Comparison of ENCODE assay signal across 16 cellular contexts in genomic region chr1:25128168-25128621, GRCh38.
A peak's percentile ranks its signal among the peaks of the same experiment; 100 is the strongest.
DNase-seq lines count a peak whose midpoint lies in the region; ATAC-seq, FAIRE-seq and TF ChIP-seq lines count a peak whose summit lies in the region.
"Had no signal": no experiment of that assay in that cellular context is flagged by ENCODE, and none has a peak within 500 bp of the region (broad histone marks: within the 10 kb centered on the region; RNA-seq: fewer than 3 reads in every experiment).

No MANE protein-coding gene starts in this region.

- no peaks in the 10 kb centered on the region for H3K9me3 ChIP-seq in Karpas-422 (ENCODE audit: low read length)
- no peaks in the 10 kb centered on the region for H3K9me3 ChIP-seq in neutrophil
- H3K9me3 ChIP-seq: esophagus squamous epithelium had no signal

- H3K27me3 ChIP-seq in Karpas-422 (ENCODE audit: low read length), result no peaks in the 10 kb centered on the region
- no peaks in the 10 kb centered on the region for H3K27me3 ChIP-seq in neutrophil

- H3K9ac ChIP-seq in Karpas-422 (ENCODE audit: low read length), result peak overlapping the region; percentile 11; the same call in 1 of the 2 replicates

- H3K4me1 ChIP-seq in Karpas-422 (ENCODE audit: low read length), result peaks cover 10% of the 10 kb centered on the region
- peaks cover 47 to 49% of the 10 kb centered on the region in 2 experiments for H3K4me1 ChIP-seq in neutrophil (ENCODE audit: control insufficient read depth in 1 of 2, insufficient read depth in 1 of 2, low read depth in 1 of 2, low read length in 1 of 2)
- H3K4me1 ChIP-seq: esophagus squamous epithelium had no signal

- peak overlapping the region; percentile 26 for H3K4me2 ChIP-seq in Karpas-422 (ENCODE audit: low read depth, low read length, poor library complexity, severe bottlenecking)
- H3K4me2 ChIP-seq: PC-9 had no signal

- H4K20me1 ChIP-seq in Karpas-422 (ENCODE audit: insufficient read depth, low read depth, low read length), result no peaks in the 10 kb centered on the region

- no peak for FAIRE-seq in D721Med (lab: Jason Lieb, UNC)
- FAIRE-seq: G401.6, small intestine had no signal

- H3K79me2 ChIP-seq in Karpas-422 (ENCODE audit: low read length), result no peaks in the 10 kb centered on the region

- no peaks in the 10 kb centered on the region for H3K36me3 ChIP-seq in Karpas-422 (ENCODE audit: insufficient read depth, low read length)
- H3K36me3 ChIP-seq in neutrophil, result no peaks in the 10 kb centered on the region
- H3K36me3 ChIP-seq: esophagus squamous epithelium had no signal

- no peak overlapping the region for H3K27ac ChIP-seq in Karpas-422 (ENCODE audit: low read length)
- peak overlapping the region; percentile 46 for H3K27ac ChIP-seq in neutrophil
- H3K27ac ChIP-seq: esophagus squamous epithelium, PC-9 had no signal

- H3K9me2 ChIP-seq in Karpas-422 (replicated peaks; ENCODE audit: insufficient read depth, low read length), result no peaks in the 10 kb centered on the region

- TF ChIP-seq CTCF in neutrophil (IDR thresholded peaks at IDR 0.05), result no peak
- TF ChIP-seq CTCF in D721Med (IDR thresholded peaks at IDR 0.05; ENCODE audit: insufficient read depth, missing control alignments), result no peak

- peak overlapping the region; percentile 3; the same call in 1 of the 2 replicates for H2AFZ ChIP-seq in Karpas-422 (ENCODE audit: low read length)
- H2AFZ ChIP-seq: PC-9 had no signal

- ATAC-seq in GM19023 (IDR thresholded peaks at IDR 0.05; ENCODE audit: unreplicated experiment), result peak; percentile 66
- peak; percentile 54 for ATAC-seq in GM21786 (IDR thresholded peaks at IDR 0.05; ENCODE audit: unreplicated experiment)
- ATAC-seq: HCT116 had no signal

- no peak overlapping the region; the same call in 1 of the 2 replicates for H3K4me3 ChIP-seq in Karpas-422 (ENCODE audit: low read length)
- H3K4me3 ChIP-seq in neutrophil (ENCODE audit: low read depth in 1 of 2, low read length in 1 of 2), result no peak overlapping the region
- H3K4me3 ChIP-seq: esophagus squamous epithelium, PC-9 had no signal

- DNase-seq in Karpas-422 (no peak), cortex of kidney (lab: John Stamatoyannopoulos, UW) (no peak), NCI-H1436 (lab: John Stamatoyannopoulos, UW) (no peak), D721Med (ENCODE audit: insufficient read length, low spot score) (no peak)
- DNase-seq: CD4-positive, CD25-positive, alpha-beta regulatory T cell; esophagus squamous epithelium; mesenchymal stem cell; NCI-H2171; occipital lobe; PC-9; small intestine had no signal
